8 cellular contexts compared by ENCODE assay signal in the genomic region with DNA sequence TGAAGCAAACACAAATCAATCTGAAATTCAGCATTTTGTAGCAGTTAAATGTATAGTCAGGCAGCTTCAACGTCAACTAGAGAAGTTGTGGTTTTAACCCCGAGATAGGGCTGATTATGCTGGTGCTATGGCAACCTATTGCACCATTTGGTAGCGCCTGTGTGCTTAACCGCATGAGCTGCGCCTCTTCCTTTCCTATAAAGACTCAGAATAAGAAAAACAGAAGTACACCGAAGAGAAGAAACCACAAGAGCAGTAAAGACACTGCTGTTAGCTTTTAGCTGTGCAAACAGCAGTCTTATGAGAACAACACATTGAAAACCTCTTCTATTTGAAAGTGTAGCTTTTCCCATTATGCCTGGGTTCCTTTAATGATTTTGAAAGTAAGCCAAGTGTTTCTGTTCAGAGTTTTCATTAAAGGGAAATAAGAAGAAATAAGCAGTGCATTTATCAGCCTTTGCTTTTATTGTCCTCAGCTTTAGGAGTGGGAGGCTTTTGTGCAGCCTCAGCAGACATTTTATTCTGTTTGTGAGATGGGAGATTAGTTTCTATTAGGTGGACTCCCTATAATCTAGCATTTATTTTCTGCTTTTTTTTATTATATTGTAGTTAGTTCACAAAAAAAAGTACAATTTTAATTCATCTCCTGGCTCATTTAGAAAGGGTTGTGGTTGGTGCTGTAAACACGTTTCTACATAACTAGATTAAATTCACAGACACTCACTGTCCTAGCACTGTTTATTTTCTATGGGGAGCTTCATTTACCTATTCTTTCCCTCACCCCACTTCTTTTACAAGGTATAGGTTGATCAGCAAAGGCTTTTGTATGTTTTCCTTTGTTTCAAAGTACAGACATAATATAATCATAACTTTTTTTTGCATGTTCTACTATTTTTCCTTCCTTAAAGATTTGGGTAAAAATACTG. TPM values are rescaled to one million over a fixed set of nuclear protein-coding genes. Genes with fewer than 3 reads are reported as not detected.
DNase-seq lines count a peak whose midpoint lies in the region; ATAC-seq and TF ChIP-seq lines count a peak whose summit lies in the region.

No MANE protein-coding gene starts in this region.

- peak overlapping the region; percentile 92 for H3K27ac Mint-ChIP-seq in activated naive CD8-positive, alpha-beta T cell treated with anti-CD3 and anti-CD28 coated beads, Interleukin-2, amount 50 U/mL, for 24 hours
- H3K27ac Mint-ChIP-seq in H9: peak overlapping the region in 1 of 3 experiments; percentile 44; a peak in 4 of 7 replicates

- no peak overlapping the region for H2AK5ac ChIP-seq in H9 (ENCODE audit: insufficient read length, low read length)

- no peak overlapping the region for H4K5ac ChIP-seq in H9 (ENCODE audit: insufficient read length, low read depth, low read length)

- peak overlapping the region; percentile 55 for H3K9ac ChIP-seq in KMS-11
- H3K9ac ChIP-seq in H9 (ENCODE audit: extremely low read depth, insufficient read length, low read length): no peak overlapping the region

- H4K8ac ChIP-seq in H9 (replicated peaks; ENCODE audit: insufficient read length, low read depth, low read length): no peak overlapping the region

- H3K14ac ChIP-seq in H9 (ENCODE audit: insufficient read depth, low read length): no peak overlapping the region

- peak; percentile 94 for ATAC-seq in GM21825 (IDR thresholded peaks at IDR 0.05; ENCODE audit: unreplicated experiment)
- peak; percentile 88 for ATAC-seq in activated naive CD8-positive, alpha-beta T cell treated with anti-CD3 and anti-CD28 coated beads, Interleukin-2, amount 50 U/mL, for 24 hours

- no peak for TF ChIP-seq CTCF in KMS-11 (conservative IDR thresholded peaks at IDR 0.05; ENCODE audit: low read depth, low read length)
- TF ChIP-seq CTCF in H9 (conservative IDR thresholded peaks at IDR 0.05): no peak

- H4K20me1 ChIP-seq in KMS-11 (ENCODE audit: insufficient read depth) (no peaks in the 10 kb centered on the region), H9 (ENCODE audit: control insufficient read depth, insufficient read depth, insufficient read length) (no peaks in the 10 kb centered on the region)

- H3K23ac ChIP-seq in H9 (ENCODE audit: insufficient read length, low read depth, low read length): no peak overlapping the region

- H3K79me2 ChIP-seq in KMS-11 (ENCODE audit: insufficient read depth, low read depth) (no peaks in the 10 kb centered on the region), H9 (ENCODE audit: insufficient read depth, low read length) (no peaks in the 10 kb centered on the region)

- H2AFZ ChIP-seq in KMS-11 (ENCODE audit: low read depth) (peak overlapping the region; percentile 38; the same call in 1 of the 2 replicates), H9 (ENCODE audit: low read length) (no peak overlapping the region)

- H3K27me3 Mint-ChIP-seq in activated naive CD8-positive, alpha-beta T cell treated with anti-CD3 and anti-CD28 coated beads, Interleukin-2, amount 50 U/mL, for 24 hours: no peaks in the 10 kb centered on the region
- no peaks in the 10 kb centered on the region for H3K27me3 Mint-ChIP-seq in H9 (ENCODE audit: low read depth)

- H3K27ac ChIP-seq in KMS-11 (peak overlapping the region; percentile 87), H9 (ENCODE audit: insufficient read length, low read depth, low read length) (no peak overlapping the region)

- H2BK120ac ChIP-seq in H9 (ENCODE audit: low read depth, low read length, poor library complexity, severe bottlenecking): no peak overlapping the region

- no peak overlapping the region for H3K4me3 ChIP-seq in KMS-11 (IDR thresholded peaks at IDR 0.05; ENCODE audit: insufficient read depth, low read depth, low read length)

- peaks cover 25% of the 10 kb centered on the region for H3K36me3 Mint-ChIP-seq in activated naive CD8-positive, alpha-beta T cell treated with anti-CD3 and anti-CD28 coated beads, Interleukin-2, amount 50 U/mL, for 24 hours (ENCODE audit: low read depth)
- no peaks in the 10 kb centered on the region for H3K36me3 Mint-ChIP-seq in H9 (ENCODE audit: insufficient read depth in 1 of 3, low read depth in 3 of 3)

- peak overlapping the region; percentile 81 for H3K4me2 ChIP-seq in KMS-11
- no peak overlapping the region for H3K4me2 ChIP-seq in H9 (ENCODE audit: insufficient read depth, insufficient read length, low read length)

- DNase-seq in GM04504 (ENCODE audit: low read depth) (peak; percentile 80), SKM-1 (lab: John Stamatoyannopoulos, UW; ENCODE audit: unreplicated experiment) (peak; percentile 100), hepatic stellate cell (ENCODE audit: low spot score) (peak; percentile 51), smooth muscle cell of the brain vasculature (ENCODE audit: low read depth, low spot score) (peak; percentile 82), H9 (no peak)
- peak; percentile 72 for DNase-seq in activated naive CD8-positive, alpha-beta T cell treated with anti-CD3 and anti-CD28 coated beads, Interleukin-2, amount 50 U/mL, for 24 hours

- H3K36me3 ChIP-seq in KMS-11 (ENCODE audit: insufficient read depth): no peaks in the 10 kb centered on the region

- peak overlapping the region; percentile 68 for H3K4me3 Mint-ChIP-seq in activated naive CD8-positive, alpha-beta T cell treated with anti-CD3 and anti-CD28 coated beads, Interleukin-2, amount 50 U/mL, for 24 hours
- H3K4me3 Mint-ChIP-seq in H9: peak overlapping the region in 1 of 2 experiments; percentile 31; a peak in 1 of 5 replicates

- no peaks in the 10 kb centered on the region for H3K9me3 Mint-ChIP-seq in activated naive CD8-positive, alpha-beta T cell treated with anti-CD3 and anti-CD28 coated beads, Interleukin-2, amount 50 U/mL, for 24 hours
- no peaks in the 10 kb centered on the region for H3K9me3 Mint-ChIP-seq in H9

- H2BK15ac ChIP-seq in H9 (ENCODE audit: low read depth, low read length): no peak overlapping the region

- no peaks in the 10 kb centered on the region for H3K79me1 ChIP-seq in H9 (ENCODE audit: insufficient read depth, low read depth, low read length, poor library complexity, severe bottlenecking)

- no peaks in the 10 kb centered on the region for H3K9me3 ChIP-seq in H9 (ENCODE audit: control insufficient read depth, low read depth, low read length)

- H4K91ac ChIP-seq in H9 (ENCODE audit: insufficient read length, low read depth, low read length): no peak overlapping the region

- WGBS in H9 (ENCODE audit: extremely low coverage, insufficient read length, low lambda C conversion rate): no CpG with 5 or more reads among the region's 7 CpGs

- peaks cover 89% of the 10 kb centered on the region for H3K4me1 Mint-ChIP-seq in activated naive CD8-positive, alpha-beta T cell treated with anti-CD3 and anti-CD28 coated beads, Interleukin-2, amount 50 U/mL, for 24 hours
- peaks cover 8 to 9% of the 10 kb centered on the region in 2 experiments for H3K4me1 Mint-ChIP-seq in H9

- H2BK5ac ChIP-seq in H9 (ENCODE audit: insufficient read length, low read length): no peak overlapping the region

- no peak overlapping the region for H3K56ac ChIP-seq in H9 (ENCODE audit: insufficient read length, low read depth, low read length)

- no peak overlapping the region for H3T11ph ChIP-seq in H9 (ENCODE audit: low read length)

- no peaks in the 10 kb centered on the region for H3K23me2 ChIP-seq in H9 (ENCODE audit: insufficient read length, low read depth, low read length, poor library complexity, severe bottlenecking)

- H3K18ac ChIP-seq in H9 (ENCODE audit: insufficient read length, low read depth, low read length): no peak overlapping the region

- H3K4me1 ChIP-seq in KMS-11 (ENCODE audit: low read depth, poor library complexity, severe bottlenecking) (peaks cover 69% of the 10 kb centered on the region), H9 (ENCODE audit: insufficient read depth, low read length) (no peaks in the 10 kb centered on the region)

- H2BK12ac ChIP-seq in H9 (ENCODE audit: insufficient read length, low read depth, low read length): no peak overlapping the region

- no peak overlapping the region for H3K4ac ChIP-seq in H9 (ENCODE audit: low read depth, low read length)

- no peak overlapping the region for H2BK20ac ChIP-seq in H9 (ENCODE audit: low read depth, low read length, poor library complexity, severe bottlenecking)

- H3K27me3 ChIP-seq in KMS-11 (ENCODE audit: insufficient read depth, low read depth): no peaks in the 10 kb centered on the region
- H3K27me3 ChIP-seq in H9 (ENCODE audit: insufficient read depth, low read length): no peaks in the 10 kb centered on the region

RNA-seq across cellular contexts. Expression of gene PTPRC, which starts 43.3 kb away (rescaled TPM):
- not detected in 2 replicates for total RNA-seq in H9 (2021)
